Comparison of ENCODE assay signal across 11 cellular contexts in the genomic region with DNA sequence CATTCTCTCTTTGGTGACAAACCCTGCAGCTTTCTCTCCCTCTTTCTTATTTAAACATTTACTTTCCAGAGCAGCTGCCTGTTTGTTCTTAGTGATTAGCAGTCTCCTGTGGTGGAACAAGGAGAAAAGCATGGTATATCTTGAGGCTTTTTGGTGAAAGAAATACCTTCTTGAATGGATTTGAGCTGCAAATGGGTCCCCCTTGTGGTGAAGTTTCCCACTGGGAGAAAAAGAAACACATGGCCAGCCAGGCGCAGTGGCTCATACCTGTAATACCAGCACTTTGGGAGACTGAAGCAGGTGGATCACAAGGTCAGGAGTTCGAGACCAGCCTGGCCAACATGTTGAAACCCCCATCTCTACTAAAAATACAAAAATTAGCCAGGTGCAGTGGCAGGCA. TPM values are rescaled to one million over a fixed set of nuclear protein-coding genes. Genes with fewer than 3 reads are reported as not detected.
DNase-seq lines count a peak whose midpoint lies in the region; ATAC-seq and TF ChIP-seq lines count a peak whose summit lies in the region.
"Had no signal": no experiment of that assay in that cellular context is flagged by ENCODE, and none has a peak within 500 bp of the region (broad histone marks: within the 10 kb centered on the region; RNA-seq: fewer than 3 reads in every experiment).

No MANE protein-coding gene starts in this region.

- peak; percentile 18; the same call in 1 of the 2 replicates for TF ChIP-seq RAD21 in IMR-90 (IDR thresholded peaks at IDR 0.05; ENCODE audit: low read length)

- H3K14ac ChIP-seq in IMR-90 (replicated peaks; ENCODE audit: low read depth, low read length) = no peak overlapping the region

- H3K79me1 ChIP-seq in IMR-90 (ENCODE audit: low read depth in 1 of 2, low read length in 2 of 2) (no peaks in the 10 kb centered on the region), mesendoderm (ENCODE audit: low read length) (no peaks in the 10 kb centered on the region)

- 60% methylated on average over 1 of the region's 2 CpGs; no CpG with 5 or more reads in 1 of the 2 experiments for WGBS in IMR-90 (ENCODE audit: extremely low coverage in 2 of 2, insufficient read length in 1 of 2), 2 experiments
- WGBS in mesendoderm (ENCODE audit: extremely low coverage, insufficient coverage, low lambda C conversion rate) = no CpG with 5 or more reads among the region's 2 CpGs
- 71% methylated on average over 2 of the region's 2 CpGs for WGBS in right lobe of liver (ENCODE audit: insufficient coverage, low coverage, low lambda C conversion rate, missing lambda C conversion rate)

- H3K79me2 ChIP-seq in DOHH2 (ENCODE audit: control insufficient read depth, low read length) = no peaks in the 10 kb centered on the region
- no peaks in the 10 kb centered on the region for H3K79me2 ChIP-seq in mesendoderm (ENCODE audit: control insufficient read depth, insufficient read depth, low read length)

- no peak overlapping the region for H2AK9ac ChIP-seq in IMR-90 (replicated peaks; ENCODE audit: low read depth, low read length, poor library complexity)

- H3K27ac ChIP-seq in DOHH2 (ENCODE audit: low read depth, low read length) = no peak overlapping the region
- no peak overlapping the region for H3K27ac ChIP-seq in IMR-90 (ENCODE audit: insufficient read depth, low read length)
- H3K27ac ChIP-seq in mesendoderm (ENCODE audit: low read depth, low read length) = no peak overlapping the region
- no peak overlapping the region for H3K27ac ChIP-seq in right lobe of liver

- no peaks in the 10 kb centered on the region for H3K27me3 ChIP-seq in DOHH2 (ENCODE audit: control insufficient read depth, low read length)
- H3K27me3 ChIP-seq in IMR-90 (ENCODE audit: control insufficient read depth, insufficient read depth, low read length) = no peaks in the 10 kb centered on the region; the same call in 1 of the 2 replicates
- H3K27me3 ChIP-seq in mesendoderm (ENCODE audit: insufficient read depth, low read length, poor library complexity) = no peaks in the 10 kb centered on the region
- no peaks in the 10 kb centered on the region for H3K27me3 ChIP-seq in right lobe of liver

- no peaks in the 10 kb centered on the region for H3K9me2 ChIP-seq in DOHH2 (replicated peaks; ENCODE audit: control insufficient read depth, low read length)

- H3K4ac ChIP-seq in IMR-90 (ENCODE audit: low read depth, low read length) = no peak overlapping the region
- no peak overlapping the region for H3K4ac ChIP-seq in mesendoderm (ENCODE audit: low read depth, low read length)

- no peaks in the 10 kb centered on the region for H3K4me1 ChIP-seq in DOHH2 (ENCODE audit: control insufficient read depth, low read length)
- no peaks in the 10 kb centered on the region for H3K4me1 ChIP-seq in IMR-90 (ENCODE audit: control insufficient read depth, insufficient read depth, low read length)
- H3K4me1 ChIP-seq in mesendoderm (ENCODE audit: control insufficient read depth, low read depth, low read length) = no peaks in the 10 kb centered on the region
- no peaks in the 10 kb centered on the region for H3K4me1 ChIP-seq in right lobe of liver

- CTCF ChIA-PET in IMR-90 (lab: Yijun Ruan, JAX) = interaction anchor here (1.0 to 1.9 kb wide), 6 partner anchors 9 to 49 kb away, joined by 3 to 7 read pairs (median 4); no protein-coding TSS in a partner anchor

- TF ChIP-seq POLR2A in IMR-90 (IDR thresholded peaks at IDR 0.05; ENCODE audit: low read depth, low read length) (no peak), right lobe of liver (IDR thresholded peaks at IDR 0.05) (no peak)

- POLR2A ChIA-PET in IMR-90 (lab: Charles Lee; ENCODE audit: unreplicated experiment) = no interaction called here

- H2BK5ac ChIP-seq in IMR-90 (ENCODE audit: low read depth, low read length, poor library complexity, severe bottlenecking) (no peak overlapping the region), mesendoderm (ENCODE audit: low read length) (no peak overlapping the region)

- no peaks in the 10 kb centered on the region for H3F3A ChIP-seq in DOHH2 (ENCODE audit: control insufficient read depth, insufficient read depth)

- TF ChIP-seq CTCF in DOHH2 (IDR thresholded peaks at IDR 0.05; ENCODE audit: low read depth, low read length, poor library complexity, severe bottlenecking) (peak; percentile 45), IMR-90 (conservative IDR thresholded peaks at IDR 0.05; ENCODE audit: low read depth, low read length) (peak; percentile 44), astrocyte of the cerebellum (IDR thresholded peaks at IDR 0.05; ENCODE audit: low read depth, low read length, missing control alignments) (peak; percentile 53), right lobe of liver (IDR thresholded peaks at IDR 0.05) (peak in 2 of 4 donors; percentile 10 to 12)

- no TSS peak for BruUV-seq in IMR-90 (replicated peaks; lab: Mats Ljungman, UMichigan)

- H2AK5ac ChIP-seq in IMR-90 (ENCODE audit: low read depth, low read length) = no peak overlapping the region
- no peak overlapping the region for H2AK5ac ChIP-seq in mesendoderm (ENCODE audit: low read length)

- no peaks in the 10 kb centered on the region for H4K20me1 ChIP-seq in DOHH2 (ENCODE audit: control insufficient read depth, insufficient read depth, low read depth, low read length)
- H4K20me1 ChIP-seq in IMR-90 (ENCODE audit: insufficient read depth, low read length) = no peaks in the 10 kb centered on the region

- H3K36me3 ChIP-seq in DOHH2 (ENCODE audit: control insufficient read depth, low read length) (no peaks in the 10 kb centered on the region), IMR-90 (ENCODE audit: control insufficient read depth, insufficient read depth, low read length) (no peaks in the 10 kb centered on the region), mesendoderm (ENCODE audit: control insufficient read depth, insufficient read depth, low read length) (no peaks in the 10 kb centered on the region), right lobe of liver (no peaks in the 10 kb centered on the region)

- H4K91ac ChIP-seq in IMR-90 (ENCODE audit: insufficient read depth, low read depth, low read length) = no peak overlapping the region

- H3K18ac ChIP-seq in IMR-90 (ENCODE audit: low read depth, low read length) (no peak overlapping the region), mesendoderm (ENCODE audit: low read length) (no peak overlapping the region)

- DNase-seq in IMR-90 (peak; percentile 35), astrocyte of the cerebellum (ENCODE audit: low read depth) (no peak), mesendoderm (peak; percentile 79), midbrain (lab: John Stamatoyannopoulos, UW) (no peak), right lobe of liver (no peak)
- no peak for DNase-seq in activated T-cell treated with anti-CD3 and anti-CD28 coated beads, Interleukin-2, amount 50 U/mL, for 1 hour
- no peak for DNase-seq in stimulated activated CD4-positive, alpha-beta T cell treated with anti-CD3 and anti-CD28 coated beads, Interleukin-1b, Interleukin-23, amount 100 ng/mL, for 48 hours
- DNase-seq: NCI-H748 treated with DMSO at 0.1 percent for 48 hours had no signal

- ATAC-seq in IMR-90 (ENCODE audit: low read depth) (no peak; the same call in 1 of the 2 replicates), right lobe of liver (no peak)

- H3K9me3 ChIP-seq in DOHH2 (ENCODE audit: control insufficient read depth, insufficient read depth, low read length) (no peaks in the 10 kb centered on the region), IMR-90 (ENCODE audit: control insufficient read depth, insufficient read depth, low read length) (no peaks in the 10 kb centered on the region), right lobe of liver (no peaks in the 10 kb centered on the region)

- H2AFZ ChIP-seq in IMR-90 (replicated peaks; ENCODE audit: low read length, poor library complexity) = no peak overlapping the region

- H2BK15ac ChIP-seq in IMR-90 (ENCODE audit: low read depth, low read length) (no peak overlapping the region), mesendoderm (replicated peaks; ENCODE audit: low read depth) (no peak overlapping the region)

- H3K56ac ChIP-seq in IMR-90 (ENCODE audit: extremely low read depth, insufficient read depth, low read length) (no peak overlapping the region), mesendoderm (ENCODE audit: low read length) (no peak overlapping the region)

- H2BK20ac ChIP-seq in IMR-90 (ENCODE audit: low read depth, low read length) = no peak overlapping the region

- H4K5ac ChIP-seq in IMR-90 (ENCODE audit: low read depth, low read length) = no peak overlapping the region
- no peak overlapping the region for H4K5ac ChIP-seq in mesendoderm (ENCODE audit: low read length)

- no peak overlapping the region for H4K8ac ChIP-seq in IMR-90 (ENCODE audit: low read depth in 2 of 2, low read length in 2 of 2)
- H4K8ac ChIP-seq in mesendoderm (ENCODE audit: low read depth, low read length) = no peak overlapping the region

- H3K9ac ChIP-seq in IMR-90 (ENCODE audit: low read depth, low read length) = no peak overlapping the region
- no peak overlapping the region for H3K9ac ChIP-seq in mesendoderm (ENCODE audit: low read length)

- dilution Hi-C loops in IMR-90 (cut with HindIII; ENCODE audit: low sequenced_read_pairs, unreplicated experiment) = no loop called here

- H2BK120ac ChIP-seq in IMR-90 (ENCODE audit: low read depth, low read length) = no peak overlapping the region
- H2BK120ac ChIP-seq in mesendoderm (ENCODE audit: low read depth, low read length) = no peak overlapping the region

- H3K23ac ChIP-seq in IMR-90 (ENCODE audit: low read depth, low read length) = no peak overlapping the region
- no peak overlapping the region for H3K23ac ChIP-seq in mesendoderm (ENCODE audit: low read length)

- intact Hi-C loops in IMR-90 (cut with micrococcal nuclease) (no loop called here), right lobe of liver (cut with DNase I) (no loop called here)

- H3K9me1 ChIP-seq in IMR-90 (ENCODE audit: insufficient read depth, low read length) = no peaks in the 10 kb centered on the region

- H3K4me3 ChIP-seq in DOHH2 (ENCODE audit: low read length) = no peak overlapping the region
- H3K4me3 ChIP-seq in IMR-90 (ENCODE audit: insufficient read depth, low read depth, low read length) = no peak overlapping the region
- no peak overlapping the region for H3K4me3 ChIP-seq in astrocyte of the cerebellum (ENCODE audit: low read depth, low read length)
- no peak overlapping the region for H3K4me3 ChIP-seq in mesendoderm (ENCODE audit: low read length)
- H3K4me3 ChIP-seq in right lobe of liver = no peak overlapping the region

- in situ Hi-C loops in IMR-90 (cut with MboI; ENCODE audit: low sequenced_read_pairs) = loop anchor here (25.0 kb wide), 1 partner anchor 368 kb away; no protein-coding TSS in a partner anchor
- in situ Hi-C loops in astrocyte of the cerebellum (cut with HindIII; ENCODE audit: low sequenced_read_pairs) = no loop called here

- no peak overlapping the region for H3K4me2 ChIP-seq in DOHH2 (ENCODE audit: low read length)
- no peak overlapping the region for H3K4me2 ChIP-seq in IMR-90 (ENCODE audit: low read depth, low read length)
- no peak overlapping the region for H3K4me2 ChIP-seq in mesendoderm (ENCODE audit: low read length)

RNA-seq across cellular contexts. Expression of gene ACP3, which starts 48.3 kb away (rescaled TPM):
- total RNA-seq in IMR-90 (2012; rRNA removed) (0.28 and 0.54 TPM in 2 replicates), right lobe of liver (under 1 TPM in 5 of 6 experiments, not detected in 1; 0.12 to 0.49 (median 0.22) TPM)
- 0.36 and 0.53 TPM in 2 replicates for polyA plus RNA-seq in IMR-90 (2012; rRNA removed)
- 0.13 and 0.25 TPM in 2 replicates for polyA plus RNA-seq in IMR-90 (2012; cell fraction: cytosol; rRNA removed)
- 0.07 and 0.25 TPM in 2 replicates for polyA plus RNA-seq in IMR-90 (2012; cell fraction: nucleus; rRNA removed; ENCODE audit: low replicate concordance)
- polyA plus RNA-seq in mesendoderm (2013, experiment 1 of 2) = 0.67 TPM
- 0.59 TPM for polyA plus RNA-seq in mesendoderm (2013, experiment 2 of 2)
- total RNA-seq: glomerular endothelial cell, pulmonary artery endothelial cell had no signal

Comparison
In these comparisons a context has a peak if more than half of its experiments do, and no peak if none do; other contexts are left out.
1. DNase-seq: peak in IMR-90 (single experiment) and mesendoderm (single experiment); none in astrocyte of the cerebellum (single experiment), activated T-cell treated with anti-CD3 and anti-CD28 coated beads, Interleukin-2, amount 50 U/mL, for 1 hour (single experiment), midbrain (single experiment), stimulated activated CD4-positive, alpha-beta T cell treated with anti-CD3 and anti-CD28 coated beads, Interleukin-1b, Interleukin-23, amount 100 ng/mL, for 48 hours (single experiment) and right lobe of liver (0 of 3).